ENCODE assay signal across 19 cellular contexts in genomic region chr4:173827707-173828106, GRCh38.
DNase-seq lines count a peak whose midpoint lies in the region; ATAC-seq and TF ChIP-seq lines count a peak whose summit lies in the region.
"Had no signal": no experiment of that assay in that cellular context is flagged by ENCODE, and none has a peak within 500 bp of the region (broad histone marks: within the 10 kb centered on the region; RNA-seq: fewer than 3 reads in every experiment).

No MANE protein-coding gene starts in this region.

- POLR2A ChIA-PET in BJ (lab: Charles Lee): no interaction called here

- no peaks in the 10 kb centered on the region for H3K27me3 ChIP-seq in BJ (ENCODE audit: control insufficient read depth, insufficient read depth, low read length)
- H3K27me3 ChIP-seq: BLaER1 treated with 17β-estradiol and CSF1 and Interleukin-3, amounts not matched to agents 10 nM and 100 nM had no signal

- TF ChIP-seq CTCF in BJ (IDR thresholded peaks at IDR 0.05; ENCODE audit: insufficient read depth, low read depth, low read length) (0 out of 2 replicates have a peak, but pooled peaks have one; percentile 11), NB4 (IDR thresholded peaks at IDR 0.05; ENCODE audit: low read depth, low read length) (no peak), fibroblast of mammary gland (conservative IDR thresholded peaks at IDR 0.05; ENCODE audit: control insufficient read depth, insufficient read depth, low read depth, low read length) (peak; percentile 24)

- TF ChIP-seq POLR2A in NB4 (IDR thresholded peaks at IDR 0.05; ENCODE audit: extremely low read depth, insufficient read length): no peak

- ATAC-seq in GM18520 (IDR thresholded peaks at IDR 0.05; ENCODE audit: unreplicated experiment): no peak
- ATAC-seq in HG02571 (IDR thresholded peaks at IDR 0.05; ENCODE audit: unreplicated experiment): no peak
- ATAC-seq: HepG2, T-cell had no signal

- no peak for DNase-seq in BJ (ENCODE audit: low read depth)
- DNase-seq in ELR (ENCODE audit: low read depth): peak; percentile 8
- peak; percentile 6 for DNase-seq in NB4 (ENCODE audit: low read depth)
- peak; percentile 10 for DNase-seq in fibroblast of mammary gland (ENCODE audit: low read depth)
- no peak for DNase-seq in medulla oblongata (ENCODE audit: extremely low spot score)
- no peak for DNase-seq in SKM-1 treated with dmso at 0.1 percent for 144 hours (lab: John Stamatoyannopoulos, UW; ENCODE audit: unreplicated experiment)
- DNase-seq: activated CD4-positive, alpha-beta T cell treated with anti-CD3 and anti-CD28 coated beads, Interleukin-2, amount 50 U/mL, for 4 hours; activated naive CD4-positive, alpha-beta T cell treated with anti-CD3 and anti-CD28 coated beads, Interleukin-2, amount 10 ng/mL, durations not matched to agents 7 days and 5 days; activated T-cell treated with anti-CD3 and anti-CD28 coated beads for 4 hours; foreskin melanocyte; NCI-H1092; NCI-H2107; NCI-H526; T-cell; WERI-Rb-1 had no signal

- CTCF ChIA-PET in BJ (lab: Yijun Ruan, JAX): interaction anchor here (0.6 to 1.5 kb wide), 4 partner anchors 13 to 321 kb away, joined by 3 to 5 read pairs (median 4); partner anchors contain the start of gene HAND2

- H3K4me3 ChIP-seq in BJ (ENCODE audit: low read depth, low read length) (no peak overlapping the region), NB4 (ENCODE audit: low read depth, low read length) (no peak overlapping the region), fibroblast of mammary gland (ENCODE audit: control insufficient read depth, low read depth, low read length) (no peak overlapping the region)
- H3K4me3 ChIP-seq: BLaER1 treated with 17β-estradiol and CSF1 and Interleukin-3, amounts not matched to agents 10 nM and 100 nM had no signal

- no peaks in the 10 kb centered on the region for H3K36me3 ChIP-seq in BJ (ENCODE audit: control insufficient read depth, insufficient read depth, low read length)
- H3K36me3 ChIP-seq: BLaER1 treated with 17β-estradiol and CSF1 and Interleukin-3, amounts not matched to agents 10 nM and 100 nM; WERI-Rb-1 had no signal

Comparison
In these comparisons a context has a peak if more than half of its experiments do, and no peak if none do; other contexts are left out.
1. DNase-seq: peak in ELR (single experiment), NB4 (single experiment) and fibroblast of mammary gland (single experiment); none in BJ (single experiment), medulla oblongata (single experiment) and SKM-1 treated with dmso at 0.1 percent for 144 hours (single experiment).